In the genomic region with DNA sequence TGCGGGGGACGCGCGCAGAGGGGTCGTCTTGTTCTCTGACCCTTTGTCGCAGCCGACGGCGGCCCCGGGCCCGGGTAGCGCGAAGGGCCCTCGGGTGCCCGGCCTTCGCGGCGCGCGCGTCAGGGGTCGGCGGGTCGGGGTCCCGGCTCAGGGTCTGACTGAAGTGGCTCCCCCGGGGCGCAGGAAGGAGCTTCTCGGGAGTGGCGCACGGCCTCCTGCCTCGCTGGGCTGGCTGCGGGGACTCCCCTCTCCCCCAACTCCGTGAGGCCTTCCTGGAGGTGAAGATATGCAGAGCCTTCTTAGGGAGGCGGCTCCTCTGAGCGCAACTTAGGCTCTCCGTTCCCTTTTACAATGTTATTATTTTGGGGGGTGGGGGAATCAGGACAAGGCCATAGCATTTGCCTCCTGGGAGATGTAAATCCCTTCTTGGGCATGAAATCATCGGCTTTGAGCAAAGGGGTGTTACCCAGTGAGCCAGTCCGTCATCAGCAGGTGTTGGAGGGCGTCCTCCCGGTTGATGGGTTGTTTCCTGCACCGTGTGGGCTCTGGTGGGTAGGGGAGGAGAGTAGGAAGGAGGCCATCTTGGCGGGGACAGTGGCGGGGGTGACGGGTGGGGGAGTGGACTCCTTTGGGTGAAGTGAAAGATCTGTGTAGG, we compare ENCODE assay signal across 1 cellular context.
TF ChIP-seq lines count a peak whose summit lies in the region.

No MANE protein-coding gene starts in this region.

TF ChIP-seq in HEK293, 187 proteins besides CTCF, POLR2A, EP300 and RAD21 (continued from another document and continues in another):
- TF ChIP-seq, protein P1, sequence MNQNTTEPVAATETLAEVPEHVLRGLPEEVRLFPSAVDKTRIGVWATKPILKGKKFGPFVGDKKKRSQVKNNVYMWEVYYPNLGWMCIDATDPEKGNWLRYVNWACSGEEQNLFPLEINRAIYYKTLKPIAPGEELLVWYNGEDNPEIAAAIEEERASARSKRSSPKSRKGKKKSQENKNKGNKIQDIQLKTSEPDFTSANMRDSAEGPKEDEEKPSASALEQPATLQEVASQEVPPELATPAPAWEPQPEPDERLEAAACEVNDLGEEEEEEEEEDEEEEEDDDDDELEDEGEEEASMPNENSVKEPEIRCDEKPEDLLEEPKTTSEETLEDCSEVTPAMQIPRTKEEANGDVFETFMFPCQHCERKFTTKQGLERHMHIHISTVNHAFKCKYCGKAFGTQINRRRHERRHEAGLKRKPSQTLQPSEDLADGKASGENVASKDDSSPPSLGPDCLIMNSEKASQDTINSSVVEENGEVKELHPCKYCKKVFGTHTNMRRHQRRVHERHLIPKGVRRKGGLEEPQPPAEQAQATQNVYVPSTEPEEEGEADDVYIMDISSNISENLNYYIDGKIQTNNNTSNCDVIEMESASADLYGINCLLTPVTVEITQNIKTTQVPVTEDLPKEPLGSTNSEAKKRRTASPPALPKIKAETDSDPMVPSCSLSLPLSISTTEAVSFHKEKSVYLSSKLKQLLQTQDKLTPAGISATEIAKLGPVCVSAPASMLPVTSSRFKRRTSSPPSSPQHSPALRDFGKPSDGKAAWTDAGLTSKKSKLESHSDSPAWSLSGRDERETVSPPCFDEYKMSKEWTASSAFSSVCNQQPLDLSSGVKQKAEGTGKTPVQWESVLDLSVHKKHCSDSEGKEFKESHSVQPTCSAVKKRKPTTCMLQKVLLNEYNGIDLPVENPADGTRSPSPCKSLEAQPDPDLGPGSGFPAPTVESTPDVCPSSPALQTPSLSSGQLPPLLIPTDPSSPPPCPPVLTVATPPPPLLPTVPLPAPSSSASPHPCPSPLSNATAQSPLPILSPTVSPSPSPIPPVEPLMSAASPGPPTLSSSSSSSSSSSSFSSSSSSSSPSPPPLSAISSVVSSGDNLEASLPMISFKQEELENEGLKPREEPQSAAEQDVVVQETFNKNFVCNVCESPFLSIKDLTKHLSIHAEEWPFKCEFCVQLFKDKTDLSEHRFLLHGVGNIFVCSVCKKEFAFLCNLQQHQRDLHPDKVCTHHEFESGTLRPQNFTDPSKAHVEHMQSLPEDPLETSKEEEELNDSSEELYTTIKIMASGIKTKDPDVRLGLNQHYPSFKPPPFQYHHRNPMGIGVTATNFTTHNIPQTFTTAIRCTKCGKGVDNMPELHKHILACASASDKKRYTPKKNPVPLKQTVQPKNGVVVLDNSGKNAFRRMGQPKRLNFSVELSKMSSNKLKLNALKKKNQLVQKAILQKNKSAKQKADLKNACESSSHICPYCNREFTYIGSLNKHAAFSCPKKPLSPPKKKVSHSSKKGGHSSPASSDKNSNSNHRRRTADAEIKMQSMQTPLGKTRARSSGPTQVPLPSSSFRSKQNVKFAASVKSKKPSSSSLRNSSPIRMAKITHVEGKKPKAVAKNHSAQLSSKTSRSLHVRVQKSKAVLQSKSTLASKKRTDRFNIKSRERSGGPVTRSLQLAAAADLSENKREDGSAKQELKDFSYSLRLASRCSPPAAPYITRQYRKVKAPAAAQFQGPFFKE (tag by site-specific recombination; IDR thresholded peaks at IDR 0.05; ENCODE audit: borderline replicate concordance): no peak
- TF ChIP-seq GLI2 (tag by site-specific recombination; IDR thresholded peaks at IDR 0.05; ENCODE audit: borderline replicate concordance, low read depth) (no peak), ZNF280D (tag by site-specific recombination; IDR thresholded peaks at IDR 0.05) (no peak), ZNF366 (tag by site-specific recombination; conservative IDR thresholded peaks at IDR 0.05) (peak; percentile 65), ZSCAN18 (tag by site-specific recombination; IDR thresholded peaks at IDR 0.05) (no peak), SETDB1 (IDR thresholded peaks at IDR 0.05; ENCODE audit: insufficient read length, low read length) (no peak), KLF9 (tag by site-specific recombination; IDR thresholded peaks at IDR 0.05; ENCODE audit: low read depth) (peak; percentile 50; the same call in 1 of the 2 replicates), YY2 (tag by site-specific recombination; IDR thresholded peaks at IDR 0.05) (0 out of 2 replicates have a peak, but pooled peaks have one; percentile 46), ZNF23 (tag by site-specific recombination; IDR thresholded peaks at IDR 0.05; ENCODE audit: borderline replicate concordance) (no peak), ZNF169 (tag by site-specific recombination; IDR thresholded peaks at IDR 0.05) (no peak), ZNF292 (tag by site-specific recombination; IDR thresholded peaks at IDR 0.05; ENCODE audit: borderline replicate concordance, low read depth) (no peak), ZNF211 (tag by site-specific recombination; IDR thresholded peaks at IDR 0.05; ENCODE audit: low read depth) (no peak), TCF7L2 (IDR thresholded peaks at IDR 0.05; ENCODE audit: borderline replicate concordance, low read depth, low read length) (no peak), SP2 (tag by site-specific recombination; IDR thresholded peaks at IDR 0.05) (peak; percentile 77), KLF8 (tag by site-specific recombination; IDR thresholded peaks at IDR 0.05) (peak; percentile 61; the same call in 1 of the 2 replicates), ZNF26 (tag by site-specific recombination; IDR thresholded peaks at IDR 0.05) (no peak), ZSCAN30 (tag by site-specific recombination; IDR thresholded peaks at IDR 0.05) (peak; percentile 8; the same call in 1 of the 2 replicates), ZNF600 (tag by site-specific recombination; IDR thresholded peaks at IDR 0.05) (peak; percentile 93), ZNF623 (tag by site-specific recombination; IDR thresholded peaks at IDR 0.05) (no peak), ZBTB11 (tag by site-specific recombination; conservative IDR thresholded peaks at IDR 0.05; ENCODE audit: low read depth) (peak; percentile 73), ZNF514 (tag by site-specific recombination; IDR thresholded peaks at IDR 0.05) (no peak), ZNF223 (tag by site-specific recombination; IDR thresholded peaks at IDR 0.05) (no peak), ZNF677 (tag by site-specific recombination; IDR thresholded peaks at IDR 0.05) (no peak), ZNF16 (tag by site-specific recombination; IDR thresholded peaks at IDR 0.05; ENCODE audit: low read depth) (no peak), ZNF560 (tag by site-specific recombination; IDR thresholded peaks at IDR 0.05; ENCODE audit: borderline replicate concordance) (no peak), ZNF701 (tag by site-specific recombination; IDR thresholded peaks at IDR 0.05) (no peak), ZFP41 (tag by site-specific recombination; IDR thresholded peaks at IDR 0.05; ENCODE audit: borderline replicate concordance) (no peak)
- TF ChIP-seq, protein P2, sequence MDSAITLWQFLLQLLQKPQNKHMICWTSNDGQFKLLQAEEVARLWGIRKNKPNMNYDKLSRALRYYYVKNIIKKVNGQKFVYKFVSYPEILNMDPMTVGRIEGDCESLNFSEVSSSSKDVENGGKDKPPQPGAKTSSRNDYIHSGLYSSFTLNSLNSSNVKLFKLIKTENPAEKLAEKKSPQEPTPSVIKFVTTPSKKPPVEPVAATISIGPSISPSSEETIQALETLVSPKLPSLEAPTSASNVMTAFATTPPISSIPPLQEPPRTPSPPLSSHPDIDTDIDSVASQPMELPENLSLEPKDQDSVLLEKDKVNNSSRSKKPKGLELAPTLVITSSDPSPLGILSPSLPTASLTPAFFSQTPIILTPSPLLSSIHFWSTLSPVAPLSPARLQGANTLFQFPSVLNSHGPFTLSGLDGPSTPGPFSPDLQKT (IDR thresholded peaks at IDR 0.05; ENCODE audit: borderline replicate concordance, low read depth, low read length): no peak
- TF ChIP-seq, protein P3, sequence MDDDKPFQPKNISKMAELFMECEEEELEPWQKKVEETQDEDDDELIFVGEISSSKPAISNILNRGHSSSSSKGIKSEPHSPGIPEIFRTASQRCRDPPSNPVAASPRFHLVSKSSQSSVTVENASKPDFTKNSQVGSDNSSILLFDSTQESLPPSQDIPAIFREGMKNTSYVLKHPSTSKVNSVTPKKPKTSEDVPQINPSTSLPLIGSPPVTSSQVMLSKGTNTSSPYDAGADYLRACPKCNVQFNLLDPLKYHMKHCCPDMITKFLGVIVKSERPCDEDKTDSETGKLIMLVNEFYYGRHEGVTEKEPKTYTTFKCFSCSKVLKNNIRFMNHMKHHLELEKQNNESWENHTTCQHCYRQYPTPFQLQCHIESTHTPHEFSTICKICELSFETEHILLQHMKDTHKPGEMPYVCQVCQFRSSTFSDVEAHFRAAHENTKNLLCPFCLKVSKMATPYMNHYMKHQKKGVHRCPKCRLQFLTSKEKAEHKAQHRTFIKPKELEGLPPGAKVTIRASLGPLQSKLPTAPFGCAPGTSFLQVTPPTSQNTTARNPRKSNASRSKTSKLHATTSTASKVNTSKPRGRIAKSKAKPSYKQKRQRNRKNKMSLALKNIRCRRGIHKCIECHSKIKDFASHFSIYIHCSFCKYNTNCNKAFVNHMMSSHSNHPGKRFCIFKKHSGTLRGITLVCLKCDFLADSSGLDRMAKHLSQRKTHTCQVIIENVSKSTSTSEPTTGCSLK (tag by site-specific recombination; IDR thresholded peaks at IDR 0.05): no peak
- TF ChIP-seq, protein P4, sequence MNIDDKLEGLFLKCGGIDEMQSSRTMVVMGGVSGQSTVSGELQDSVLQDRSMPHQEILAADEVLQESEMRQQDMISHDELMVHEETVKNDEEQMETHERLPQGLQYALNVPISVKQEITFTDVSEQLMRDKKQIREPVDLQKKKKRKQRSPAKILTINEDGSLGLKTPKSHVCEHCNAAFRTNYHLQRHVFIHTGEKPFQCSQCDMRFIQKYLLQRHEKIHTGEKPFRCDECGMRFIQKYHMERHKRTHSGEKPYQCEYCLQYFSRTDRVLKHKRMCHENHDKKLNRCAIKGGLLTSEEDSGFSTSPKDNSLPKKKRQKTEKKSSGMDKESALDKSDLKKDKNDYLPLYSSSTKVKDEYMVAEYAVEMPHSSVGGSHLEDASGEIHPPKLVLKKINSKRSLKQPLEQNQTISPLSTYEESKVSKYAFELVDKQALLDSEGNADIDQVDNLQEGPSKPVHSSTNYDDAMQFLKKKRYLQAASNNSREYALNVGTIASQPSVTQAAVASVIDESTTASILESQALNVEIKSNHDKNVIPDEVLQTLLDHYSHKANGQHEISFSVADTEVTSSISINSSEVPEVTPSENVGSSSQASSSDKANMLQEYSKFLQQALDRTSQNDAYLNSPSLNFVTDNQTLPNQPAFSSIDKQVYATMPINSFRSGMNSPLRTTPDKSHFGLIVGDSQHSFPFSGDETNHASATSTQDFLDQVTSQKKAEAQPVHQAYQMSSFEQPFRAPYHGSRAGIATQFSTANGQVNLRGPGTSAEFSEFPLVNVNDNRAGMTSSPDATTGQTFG (tag by site-specific recombination; IDR thresholded peaks at IDR 0.05; ENCODE audit: borderline replicate concordance): no peak
